17 cellular contexts compared by ENCODE assay signal in the genomic region with DNA sequence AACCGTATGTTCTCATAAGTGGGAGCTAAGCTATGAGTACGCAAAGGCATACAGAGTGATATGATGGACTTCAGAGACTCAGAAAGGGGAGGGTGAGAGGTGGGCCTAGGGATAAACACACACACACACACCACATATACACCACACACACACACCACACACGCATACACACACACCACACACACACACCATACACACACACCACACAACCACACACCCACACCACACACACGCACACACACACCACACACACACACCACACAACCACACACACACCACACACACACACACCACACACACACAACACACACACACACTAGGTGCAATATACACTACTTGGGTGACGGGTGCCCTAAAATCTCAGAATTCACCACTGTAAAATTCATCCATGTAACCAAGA.
DNase-seq lines count a peak whose midpoint lies in the region; ATAC-seq, FAIRE-seq and TF ChIP-seq lines count a peak whose summit lies in the region.
"Had no signal": no experiment of that assay in that cellular context is flagged by ENCODE, and none has a peak within 500 bp of the region (broad histone marks: within the 10 kb centered on the region; RNA-seq: fewer than 3 reads in every experiment).

No MANE protein-coding gene starts in this region.

- H3K14ac ChIP-seq in IMR-90 (replicated peaks; ENCODE audit: low read depth, low read length) (no peak overlapping the region), H1 (ENCODE audit: insufficient read length) (no peak overlapping the region), trophoblast cell (ENCODE audit: low read length) (no peak overlapping the region)

- no peak overlapping the region for H2AK9ac ChIP-seq in IMR-90 (replicated peaks; ENCODE audit: low read depth, low read length, poor library complexity)

- no peak overlapping the region for H2BK15ac ChIP-seq in IMR-90 (ENCODE audit: low read depth, low read length)
- H2BK15ac ChIP-seq in H1 (ENCODE audit: low read length) = no peak overlapping the region

- H4K12ac ChIP-seq in trophoblast cell (ENCODE audit: low read depth, low read length) = no peak overlapping the region

- intact Hi-C loops in IMR-90 (cut with micrococcal nuclease) (loop anchor here (10.0 kb wide), 1 partner anchor 367 kb away; no protein-coding TSS in a partner anchor), heart left ventricle (cut with DNase I) (loop anchor here in 7 of 10 donors (2.0 to 10.0 kb wide), 6 partner anchors 117 to 635 kb away; a partner anchor contains a TSS), kidney (cut with DNase I) (loop anchor here (10.0 kb wide), 1 partner anchor 517 kb away; no protein-coding TSS in a partner anchor)

- no peak overlapping the region for H2BK20ac ChIP-seq in IMR-90 (ENCODE audit: low read depth, low read length)
- no peak overlapping the region for H2BK20ac ChIP-seq in H1 (ENCODE audit: low read length)

- H4K5ac ChIP-seq in IMR-90 (ENCODE audit: low read depth, low read length) (no peak overlapping the region), H1 (ENCODE audit: insufficient read length, low read depth, low read length) (no peak overlapping the region)

- H3K4me3 ChIP-seq in IMR-90 (ENCODE audit: insufficient read depth, low read depth, low read length) = no peak overlapping the region
- H3K4me3 ChIP-seq in H1 (ENCODE audit: extremely low read depth in 1 of 4, insufficient read depth in 2 of 4, low read depth in 3 of 4, low read length in 4 of 4) = no peak overlapping the region
- H3K4me3 ChIP-seq in trophoblast cell (ENCODE audit: low read depth, low read length) = peak overlapping the region; percentile 65
- H3K4me3 ChIP-seq in heart left ventricle = no peak overlapping the region
- no peak overlapping the region for H3K4me3 ChIP-seq in kidney (ENCODE audit: low read length in 2 of 2)
- H3K4me3 ChIP-seq: HAP-1 had no signal

- H4K8ac ChIP-seq in IMR-90 (ENCODE audit: low read depth in 2 of 2, low read length in 2 of 2) (no peak overlapping the region), H1 (ENCODE audit: extremely low read depth, insufficient read depth, low read length) (no peak overlapping the region), trophoblast cell (ENCODE audit: low read depth, low read length) (no peak overlapping the region)

- no peak overlapping the region for H3K4ac ChIP-seq in IMR-90 (ENCODE audit: low read depth, low read length)
- no peak overlapping the region for H3K4ac ChIP-seq in H1 (replicated peaks; ENCODE audit: insufficient read length, low read depth, low read length)
- H3K4ac ChIP-seq in trophoblast cell (ENCODE audit: low read depth, low read length) = no peak overlapping the region

- H2BK12ac ChIP-seq in H1 (ENCODE audit: low read depth, low read length) (no peak overlapping the region), trophoblast cell (ENCODE audit: low read length) (no peak overlapping the region)

- no peaks in the 10 kb centered on the region for H3K9me1 ChIP-seq in IMR-90 (ENCODE audit: insufficient read depth, low read length)

- H3K23ac ChIP-seq in IMR-90 (ENCODE audit: low read depth, low read length) (no peak overlapping the region), H1 (ENCODE audit: insufficient read length) (no peak overlapping the region), trophoblast cell (ENCODE audit: low read length) (no peak overlapping the region)

- H3K23me2 ChIP-seq in H1 (ENCODE audit: low read depth, low read length) = peaks cover 3% of the 10 kb centered on the region; the same call in 1 of the 2 replicates

- H2AK5ac ChIP-seq in IMR-90 (ENCODE audit: low read depth, low read length) = no peak overlapping the region
- H2AK5ac ChIP-seq in H1 (ENCODE audit: low read depth, low read length) = no peak overlapping the region
- H2AK5ac ChIP-seq in trophoblast cell (ENCODE audit: low read length) = no peak overlapping the region

- H2AFZ ChIP-seq in IMR-90 (replicated peaks; ENCODE audit: low read length, poor library complexity) = no peak overlapping the region
- no peak overlapping the region for H2AFZ ChIP-seq in H1 (ENCODE audit: low read length)
- no peak overlapping the region for H2AFZ ChIP-seq in trophoblast cell (ENCODE audit: insufficient read depth, low read length, poor library complexity)

- POLR2A ChIA-PET in IMR-90 (lab: Charles Lee; ENCODE audit: unreplicated experiment) (no interaction called here), H1 (lab: Charles Lee; ENCODE audit: partially characterized antibody) (no interaction called here)

- H2BK5ac ChIP-seq in IMR-90 (ENCODE audit: low read depth, low read length, poor library complexity, severe bottlenecking) (peak overlapping the region; percentile 67), H1 (ENCODE audit: low read depth, low read length) (no peak overlapping the region), trophoblast cell (ENCODE audit: low read depth, low read length, poor library complexity) (no peak overlapping the region)

- FAIRE-seq in GM12892 (lab: Jason Lieb, UNC) = peak; percentile 67
- no peak for FAIRE-seq in H1 (lab: Jason Lieb, UNC)
- FAIRE-seq in kidney (lab: Jason Lieb, UNC) = no peak
- FAIRE-seq: A204.1, D721Med, G401.6 had no signal

- H3K18ac ChIP-seq in IMR-90 (ENCODE audit: low read depth, low read length) (no peak overlapping the region), H1 (ENCODE audit: extremely low read depth, low read length) (no peak overlapping the region), trophoblast cell (ENCODE audit: low read length) (no peak overlapping the region)

- CTCF ChIA-PET in IMR-90 (lab: Yijun Ruan, JAX) = interaction anchor here (2.6 kb wide), 1 partner anchor 567 kb away, joined by 8 read pairs; no protein-coding TSS in a partner anchor
- CTCF ChIA-PET in H1 (lab: Charles Lee; ENCODE audit: partially characterized antibody) = interaction anchor here (0.7 to 1.7 kb wide), 6 partner anchors 18 to 523 kb away, joined by 3 to 8 read pairs (median 3); no protein-coding TSS in a partner anchor

- DNase-seq in GM12892 (ENCODE audit: insufficient read length) (no peak), IMR-90 (no peak), H1 (ENCODE audit: low read depth in 1 of 2, low spot score in 2 of 2) (no peak), trophoblast cell (no peak), heart left ventricle (no peak), NCI-H1105 treated with DMSO at 0.1 percent for 48 hours (lab: John Stamatoyannopoulos, UW) (no peak), NOMO-1 treated with dmso at 0.1 percent for 144 hours (lab: John Stamatoyannopoulos, UW; ENCODE audit: unreplicated experiment) (no peak), kidney (no peak)
- DNase-seq: AML-193; Caco-2; CD4-positive, alpha-beta T cell; KG1 had no signal

- no peak overlapping the region for H3K56ac ChIP-seq in IMR-90 (ENCODE audit: extremely low read depth, insufficient read depth, low read length)
- peak overlapping the region; percentile 60 for H3K56ac ChIP-seq in H1 (replicated peaks; ENCODE audit: insufficient read length, low read depth, low read length)

- dilution Hi-C loops in IMR-90 (cut with HindIII; ENCODE audit: low sequenced_read_pairs, unreplicated experiment) = no loop called here

- H3K36me3 ChIP-seq in IMR-90 (ENCODE audit: control insufficient read depth, insufficient read depth, low read length) (no peaks in the 10 kb centered on the region), H1 (ENCODE audit: control insufficient read depth in 2 of 4, insufficient read depth in 4 of 4, low read length in 3 of 4) (no peaks in the 10 kb centered on the region), trophoblast cell (ENCODE audit: control insufficient read depth in 1 of 2, insufficient read depth in 2 of 2, low read length in 2 of 2) (no peaks in the 10 kb centered on the region), heart left ventricle (no peaks in the 10 kb centered on the region), kidney (ENCODE audit: control insufficient read depth in 1 of 2, insufficient read depth in 2 of 2, low read length in 2 of 2) (no peaks in the 10 kb centered on the region)
- H3K36me3 ChIP-seq: HAP-1 had no signal

- H2BK120ac ChIP-seq in IMR-90 (ENCODE audit: low read depth, low read length) = no peak overlapping the region
- no peak overlapping the region for H2BK120ac ChIP-seq in H1 (replicated peaks; ENCODE audit: low read depth, low read length)
- no peak overlapping the region for H2BK120ac ChIP-seq in trophoblast cell (ENCODE audit: insufficient read depth, low read length, poor library complexity)

- no TSS peak for BruUV-seq in IMR-90 (replicated peaks; lab: Mats Ljungman, UMichigan)

- ATAC-seq in IMR-90 (ENCODE audit: low read depth) (no peak), heart left ventricle (no peak)

- H3K27ac ChIP-seq in IMR-90 (ENCODE audit: insufficient read depth, low read length) (no peak overlapping the region), H1 (ENCODE audit: low read depth, low read length) (no peak overlapping the region), trophoblast cell (ENCODE audit: low read depth, low read length) (no peak overlapping the region), heart left ventricle (no peak overlapping the region), kidney (ENCODE audit: low read depth in 2 of 2, low read length in 2 of 2) (no peak overlapping the region)
- H3K27ac ChIP-seq: C4-2B had no signal

- H3K9me3 ChIP-seq in IMR-90 (ENCODE audit: control insufficient read depth, insufficient read depth, low read length) = no peaks in the 10 kb centered on the region
- H3K9me3 ChIP-seq in H1 (ENCODE audit: insufficient read depth in 2 of 2, low read depth in 1 of 2, low read length in 1 of 2) = no peaks in the 10 kb centered on the region
- peaks cover 2% of the 10 kb centered on the region for H3K9me3 ChIP-seq in trophoblast cell (ENCODE audit: insufficient read depth, low read depth, low read length)
- H3K9me3 ChIP-seq in heart left ventricle = no peaks in the 10 kb centered on the region
- H3K9me3 ChIP-seq in kidney (ENCODE audit: control insufficient read depth in 1 of 2, low read length in 2 of 2) = no peaks in the 10 kb centered on the region
- H3K9me3 ChIP-seq: Caco-2, HAP-1 had no signal

- H3K4me2 ChIP-seq in IMR-90 (ENCODE audit: low read depth, low read length) = no peak overlapping the region
- no peak overlapping the region for H3K4me2 ChIP-seq in H1 (ENCODE audit: insufficient read depth in 1 of 2, low read depth in 2 of 2, low read length in 2 of 2)
- H3K4me2 ChIP-seq in trophoblast cell (ENCODE audit: low read length) = no peak overlapping the region

- TF ChIP-seq CTCF in IMR-90 (conservative IDR thresholded peaks at IDR 0.05; ENCODE audit: low read depth, low read length) (no peak), H1 (IDR thresholded peaks at IDR 0.05; ENCODE audit: control extremely low read depth in 1 of 3, insufficient read depth in 1 of 3, low read depth in 1 of 3, low read length in 3 of 3) (no peak), heart left ventricle (IDR thresholded peaks at IDR 0.05) (no peak), kidney (IDR thresholded peaks at IDR 0.05; ENCODE audit: borderline replicate concordance, extremely low read depth, insufficient read depth) (no peak)

- 100% methylated on average over 1 of the region's 5 CpGs; no CpG with 5 or more reads in 1 of the 2 experiments for WGBS in IMR-90 (ENCODE audit: extremely low coverage in 2 of 2, insufficient read length in 1 of 2), 2 experiments
- 95% methylated on average over 4 of the region's 5 CpGs; no CpG with 5 or more reads in 1 of the 2 experiments for WGBS in H1 (ENCODE audit: extremely low coverage in 1 of 2, insufficient coverage in 1 of 2, insufficient read length in 1 of 2, insufficient replicate concordance in 2 of 2, low coverage in 1 of 2, low lambda C conversion rate in 2 of 2, missing lambda C conversion rate in 1 of 2), 2 experiments
- no CpG with 5 or more reads among the region's 5 CpGs for WGBS in trophoblast cell (ENCODE audit: extremely low coverage, insufficient coverage, insufficient read length)
- WGBS in heart left ventricle, 4 donors = 95 to 97% (median 96%) methylated on average over 5 of the region's 5 CpGs

- in situ Hi-C loops in IMR-90 (cut with MboI; ENCODE audit: low sequenced_read_pairs) = loop anchor here (5.0 kb wide), 1 partner anchor 525 kb away; no protein-coding TSS in a partner anchor

- no peak overlapping the region for H4K91ac ChIP-seq in IMR-90 (ENCODE audit: insufficient read depth, low read depth, low read length)
- no peak overlapping the region for H4K91ac ChIP-seq in H1 (replicated peaks; ENCODE audit: insufficient read length, low read length)
- no peak overlapping the region for H4K91ac ChIP-seq in trophoblast cell (ENCODE audit: low read depth, low read length)

- TF ChIP-seq EP300 in H1 (IDR thresholded peaks at IDR 0.05; ENCODE audit: borderline replicate concordance in 1 of 2, low read depth in 2 of 2, low read length in 2 of 2) = no peak

- H3K9ac ChIP-seq in IMR-90 (ENCODE audit: low read depth, low read length) (no peak overlapping the region), H1 (replicated peaks in 1 of 4; ENCODE audit: extremely low read depth in 1 of 4, low read depth in 3 of 4, low read length in 3 of 4) (no peak overlapping the region), trophoblast cell (ENCODE audit: low read length) (no peak overlapping the region), kidney (ENCODE audit: low read length in 2 of 2) (no peak overlapping the region)

- TF ChIP-seq RAD21 in IMR-90 (IDR thresholded peaks at IDR 0.05; ENCODE audit: low read length) (no peak), H1 (IDR thresholded peaks at IDR 0.05 in 1 of 2, conservative IDR thresholded peaks at IDR 0.05 in 1 of 2; ENCODE audit: low read depth in 2 of 2, low read length in 2 of 2) (no peak)

- no peaks in the 10 kb centered on the region for H4K20me1 ChIP-seq in IMR-90 (ENCODE audit: insufficient read depth, low read length)
- H4K20me1 ChIP-seq in H1 (replicated peaks in 1 of 2; ENCODE audit: control insufficient read depth in 1 of 2, insufficient read depth in 2 of 2, low read length in 2 of 2) = no peaks in the 10 kb centered on the region

- peaks cover 6% of the 10 kb centered on the region; the same call in 1 of the 2 replicates for H3K27me3 ChIP-seq in IMR-90 (ENCODE audit: control insufficient read depth, insufficient read depth, low read length)
- no peaks in the 10 kb centered on the region for H3K27me3 ChIP-seq in H1 (replicated peaks in 1 of 4; ENCODE audit: control insufficient read depth in 3 of 4, extremely low read depth in 1 of 4, insufficient read depth in 3 of 4, low read length in 3 of 4)
- no peaks in the 10 kb centered on the region for H3K27me3 ChIP-seq in trophoblast cell (ENCODE audit: insufficient read depth, low read length)
- peaks cover 0 to 11% (median 0%) of the 10 kb centered on the region in 9 donors for H3K27me3 ChIP-seq in heart left ventricle

- H3K79me1 ChIP-seq in IMR-90 (ENCODE audit: low read depth in 1 of 2, low read length in 2 of 2) (no peaks in the 10 kb centered on the region), H1 (ENCODE audit: low read depth, low read length) (no peaks in the 10 kb centered on the region), trophoblast cell (ENCODE audit: low read length) (no peaks in the 10 kb centered on the region)

- H3K79me2 ChIP-seq in H1 (ENCODE audit: control insufficient read depth in 1 of 2, insufficient read depth in 2 of 2, low read length in 2 of 2) (no peaks in the 10 kb centered on the region), trophoblast cell (ENCODE audit: control insufficient read depth, insufficient read depth, low read length, poor library complexity) (no peaks in the 10 kb centered on the region)

- peaks cover 3% of the 10 kb centered on the region; the same call in 1 of the 2 replicates for H3K4me1 ChIP-seq in IMR-90 (ENCODE audit: control insufficient read depth, insufficient read depth, low read length)
- H3K4me1 ChIP-seq in H1 (replicated peaks in 1 of 4; ENCODE audit: control insufficient read depth in 3 of 4, insufficient read depth in 4 of 4, low read length in 3 of 4) = no peaks in the 10 kb centered on the region
- no peaks in the 10 kb centered on the region for H3K4me1 ChIP-seq in trophoblast cell (ENCODE audit: control insufficient read depth in 1 of 2, insufficient read depth in 2 of 2, low read length in 2 of 2)
- no peaks in the 10 kb centered on the region for H3K4me1 ChIP-seq in heart left ventricle
- no peaks in the 10 kb centered on the region for H3K4me1 ChIP-seq in kidney (ENCODE audit: control insufficient read depth in 1 of 2, insufficient read depth in 1 of 2, low read depth in 1 of 2, low read length in 2 of 2)
- H3K4me1 ChIP-seq: Caco-2, HAP-1 had no signal

- TF ChIP-seq POLR2A in GM12892 (IDR thresholded peaks at IDR 0.05; ENCODE audit: low read depth, low read length) = no peak
- no peak for TF ChIP-seq POLR2A in IMR-90 (IDR thresholded peaks at IDR 0.05; ENCODE audit: low read depth, low read length)
- no peak for TF ChIP-seq POLR2A in H1 (IDR thresholded peaks at IDR 0.05; ENCODE audit: control extremely low read depth in 1 of 2, low read depth in 2 of 2, low read length in 2 of 2)
- no peak for TF ChIP-seq POLR2A in heart left ventricle (IDR thresholded peaks at IDR 0.05)
